8 cellular contexts compared by ENCODE assay signal in the genomic region with DNA sequence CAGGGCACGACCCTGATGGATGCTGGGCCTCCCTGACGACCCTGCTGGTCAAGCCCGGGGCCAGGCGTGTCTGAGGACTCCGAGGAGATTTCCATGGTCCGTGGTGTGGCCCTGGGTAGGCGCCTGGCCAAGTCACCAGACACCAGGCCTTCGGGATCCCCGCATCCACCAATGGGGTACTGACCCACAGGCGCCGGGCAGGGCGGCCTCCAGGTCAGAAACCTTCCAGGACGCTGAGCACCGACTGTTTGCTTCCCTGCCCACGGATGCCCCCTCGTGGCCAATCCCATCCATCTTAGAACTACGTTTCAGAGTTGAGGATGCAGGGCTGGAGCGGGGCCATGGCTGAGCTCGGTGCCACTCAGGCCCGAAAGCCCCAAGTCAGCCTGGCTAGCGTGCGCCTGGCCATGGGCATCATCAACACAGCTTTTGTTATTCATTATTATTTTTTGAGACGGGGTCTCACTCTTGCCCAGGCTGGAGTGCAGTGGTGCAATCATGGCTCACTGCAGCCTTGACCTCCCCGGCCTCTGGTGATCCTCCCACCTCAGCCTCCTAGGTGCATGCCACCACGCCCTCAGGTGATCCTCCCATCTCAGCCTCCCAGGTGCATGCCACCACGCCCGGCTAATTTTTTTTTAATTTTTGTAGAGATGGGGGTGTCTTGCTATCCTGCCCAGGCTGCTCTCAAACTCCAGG. TPM values are rescaled to one million over a fixed set of nuclear protein-coding genes. Genes with fewer than 3 reads are reported as not detected.
DNase-seq lines count a peak whose midpoint lies in the region; ATAC-seq and TF ChIP-seq lines count a peak whose summit lies in the region.

No MANE protein-coding gene starts in this region.

- H3K9ac ChIP-seq in OCI-LY3 (ENCODE audit: low read length) = no peak overlapping the region
- no peak overlapping the region for H3K9ac ChIP-seq in neural progenitor cell

- no peaks in the 10 kb centered on the region for H3K4me1 Mint-ChIP-seq in activated T-helper 17 cell treated with anti-CD3 and anti-CD28 coated beads, Interleukin-2, amount 50 U/mL, for 72 hours
- peaks cover 10% of the 10 kb centered on the region for H3K4me1 Mint-ChIP-seq in neural progenitor cell

- peak; percentile 81 for DNase-seq in CD1c-positive myeloid dendritic cell (ENCODE audit: extremely low spot score)
- DNase-seq in foreskin keratinocyte = no peak
- DNase-seq in neural progenitor cell (ENCODE audit: low spot score) = peak; percentile 85
- DNase-seq in KG1 (lab: John Stamatoyannopoulos, UW) = no peak

- no peaks in the 10 kb centered on the region for H4K20me1 ChIP-seq in OCI-LY3 (ENCODE audit: insufficient read depth, low read length)
- no peaks in the 10 kb centered on the region for H4K20me1 ChIP-seq in neural progenitor cell (ENCODE audit: low read depth)

- no peaks in the 10 kb centered on the region for H3K36me3 Mint-ChIP-seq in activated T-helper 17 cell treated with anti-CD3 and anti-CD28 coated beads, Interleukin-2, amount 50 U/mL, for 72 hours (ENCODE audit: low read depth)
- H3K36me3 Mint-ChIP-seq in neural progenitor cell = no peaks in the 10 kb centered on the region

- H3F3A ChIP-seq in neural progenitor cell (ENCODE audit: low read depth) = no peaks in the 10 kb centered on the region

- TF ChIP-seq CTCF in HEK293 (tag by site-specific recombination; IDR thresholded peaks at IDR 0.05) = peak; percentile 50
- TF ChIP-seq CTCF in OCI-LY3 (IDR thresholded peaks at IDR 0.05; ENCODE audit: low read depth, low read length) = peak; percentile 55
- peak; percentile 77 for TF ChIP-seq CTCF in foreskin keratinocyte (conservative IDR thresholded peaks at IDR 0.05)
- TF ChIP-seq CTCF in neural progenitor cell (IDR thresholded peaks at IDR 0.05) = peak; percentile 73

- CTCF ChIA-PET in HEK293 (lab: Yijun Ruan, JAX) = interaction anchor here (0.6 to 5.8 kb wide), 13 partner anchors 10 to 230 kb away, joined by 3 to 27 read pairs (median 3); no protein-coding TSS in a partner anchor

- H3K4me3 Mint-ChIP-seq in activated T-helper 17 cell treated with anti-CD3 and anti-CD28 coated beads, Interleukin-2, amount 50 U/mL, for 72 hours = no peak overlapping the region
- H3K4me3 Mint-ChIP-seq in neural progenitor cell = no peak overlapping the region

- peaks cover 20% of the 10 kb centered on the region for H3K27me3 ChIP-seq in OCI-LY3 (ENCODE audit: low read depth, low read length)
- H3K27me3 ChIP-seq in foreskin keratinocyte = peaks cover 18% of the 10 kb centered on the region
- H3K27me3 ChIP-seq in neural progenitor cell = peaks cover under 1% of the 10 kb centered on the region

- ATAC-seq in activated T-helper 17 cell treated with anti-CD3 and anti-CD28 coated beads, Interleukin-2, amount 50 U/mL, for 72 hours (replicated peaks) = peak; percentile 74
- ATAC-seq in foreskin keratinocyte = peak; percentile 50

- no peak overlapping the region for H3K4me3 ChIP-seq in HEK293 (ENCODE audit: low read depth, low read length)
- no peak overlapping the region for H3K4me3 ChIP-seq in OCI-LY3 (ENCODE audit: low read length)
- H3K4me3 ChIP-seq in neural progenitor cell = no peak overlapping the region

- no peaks in the 10 kb centered on the region for H3K9me3 Mint-ChIP-seq in activated T-helper 17 cell treated with anti-CD3 and anti-CD28 coated beads, Interleukin-2, amount 50 U/mL, for 72 hours
- H3K9me3 Mint-ChIP-seq in neural progenitor cell = no peaks in the 10 kb centered on the region

- H3K27me3 Mint-ChIP-seq in activated T-helper 17 cell treated with anti-CD3 and anti-CD28 coated beads, Interleukin-2, amount 50 U/mL, for 72 hours = peaks cover 12% of the 10 kb centered on the region
- peaks cover 7% of the 10 kb centered on the region for H3K27me3 Mint-ChIP-seq in neural progenitor cell (ENCODE audit: insufficient read depth, low read depth)

- H3K27ac Mint-ChIP-seq in activated T-helper 17 cell treated with anti-CD3 and anti-CD28 coated beads, Interleukin-2, amount 50 U/mL, for 72 hours = no peak overlapping the region
- no peak overlapping the region for H3K27ac Mint-ChIP-seq in neural progenitor cell

- H3K4me2 ChIP-seq in OCI-LY3 (ENCODE audit: low read length) (no peak overlapping the region), neural progenitor cell (no peak overlapping the region)

- no peaks in the 10 kb centered on the region for H3K4me1 ChIP-seq in HEK293 (ENCODE audit: control insufficient read depth, insufficient read depth, low read length)
- no peaks in the 10 kb centered on the region for H3K4me1 ChIP-seq in OCI-LY3 (ENCODE audit: low read length)
- H3K4me1 ChIP-seq in foreskin keratinocyte = no peaks in the 10 kb centered on the region
- no peaks in the 10 kb centered on the region for H3K4me1 ChIP-seq in neural progenitor cell

- H3K79me2 ChIP-seq in OCI-LY3 (ENCODE audit: low read length) (no peaks in the 10 kb centered on the region), neural progenitor cell (ENCODE audit: low read depth) (no peaks in the 10 kb centered on the region)

- H3K9me3 ChIP-seq in HEK293 (ENCODE audit: control insufficient read depth, insufficient read depth, low read depth, low read length) (no peaks in the 10 kb centered on the region), OCI-LY3 (ENCODE audit: insufficient read depth, low read length) (no peaks in the 10 kb centered on the region), neural progenitor cell (ENCODE audit: low read depth) (no peaks in the 10 kb centered on the region)

- H3K27ac ChIP-seq in HEK293 (ENCODE audit: extremely low read depth, low read depth, low read length) = no peak overlapping the region
- no peak overlapping the region for H3K27ac ChIP-seq in OCI-LY3 (ENCODE audit: low read length)
- no peak overlapping the region for H3K27ac ChIP-seq in foreskin keratinocyte
- H3K27ac ChIP-seq in neural progenitor cell = no peak overlapping the region
- peak overlapping the region; percentile 91 for H3K27ac ChIP-seq in temporal lobe (ENCODE audit: low read depth, low read length)

- H3K36me3 ChIP-seq in HEK293 (ENCODE audit: control insufficient read depth in 2 of 2, insufficient read depth in 1 of 2, low read length in 2 of 2) (no peaks in the 10 kb centered on the region), OCI-LY3 (replicated peaks; ENCODE audit: low read depth, low read length) (no peaks in the 10 kb centered on the region), neural progenitor cell (no peaks in the 10 kb centered on the region)

- H2AFZ ChIP-seq in OCI-LY3 (ENCODE audit: low read depth, low read length) (no peak overlapping the region), neural progenitor cell (replicated peaks) (no peak overlapping the region)

- POLR2A ChIA-PET in HEK293 (lab: Yijun Ruan, JAX) = no interaction called here

TF ChIP-seq in HEK293, 187 proteins besides CTCF, POLR2A, EP300 and RAD21:
- TF ChIP-seq ZNF792 (tag by site-specific recombination; IDR thresholded peaks at IDR 0.05) (peak; percentile 84; the same call in 1 of the 2 replicates), ZNF776 (tag by site-specific recombination; IDR thresholded peaks at IDR 0.05; ENCODE audit: borderline replicate concordance) (peak; percentile 79; the same call in 1 of the 2 replicates), ZNF654 (tag by site-specific recombination; IDR thresholded peaks at IDR 0.05; ENCODE audit: low read depth) (peak; percentile 58), ZNF677 (tag by site-specific recombination; IDR thresholded peaks at IDR 0.05) (no peak), ZFP69B (tag by site-specific recombination; IDR thresholded peaks at IDR 0.05) (no peak)
- TF ChIP-seq, protein P1, sequence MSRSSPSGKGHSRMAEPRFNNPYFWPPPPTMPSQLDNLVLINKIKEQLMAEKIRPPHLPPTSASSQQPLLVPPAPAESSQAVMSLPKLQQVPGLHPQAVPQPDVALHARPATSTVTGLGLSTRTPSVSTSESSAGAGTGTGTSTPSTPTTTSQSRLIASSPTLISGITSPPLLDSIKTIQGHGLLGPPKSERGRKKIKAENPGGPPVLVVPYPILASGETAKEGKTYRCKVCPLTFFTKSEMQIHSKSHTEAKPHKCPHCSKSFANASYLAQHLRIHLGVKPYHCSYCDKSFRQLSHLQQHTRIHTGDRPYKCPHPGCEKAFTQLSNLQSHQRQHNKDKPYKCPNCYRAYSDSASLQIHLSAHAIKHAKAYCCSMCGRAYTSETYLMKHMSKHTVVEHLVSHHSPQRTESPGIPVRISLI (tag by site-specific recombination; IDR thresholded peaks at IDR 0.05) = no peak

RNA-seq across cellular contexts. Expression of a gene that starts 7.1 kb away (rescaled TPM):
- under 1 TPM in 1 of 2 donors, not detected in 1; 0.69 TPM for total RNA-seq in activated T-helper 17 cell treated with anti-CD3 and anti-CD28 coated beads, Interleukin-2, amount 50 U/mL, for 72 hours
- total RNA-seq in foreskin keratinocyte = not detected in 2 replicates
- polyA plus RNA-seq in foreskin keratinocyte = not detected in 2 replicates
- 0.09 TPM in 1 of 2 replicates, not detected in the other for total RNA-seq in neural progenitor cell (ENCODE audit: low replicate concordance)
- total RNA-seq in temporal lobe = 1.5 TPM

RNA-seq across cellular contexts. Expression of a gene that starts 49.2 kb away (rescaled TPM):
- 10 to 100 TPM; 14.3 to 17.9 TPM for total RNA-seq in activated T-helper 17 cell treated with anti-CD3 and anti-CD28 coated beads, Interleukin-2, amount 50 U/mL, for 72 hours
- total RNA-seq in foreskin keratinocyte (28.6 and 33.6 TPM in 2 replicates), neural progenitor cell (ENCODE audit: low replicate concordance) (13.2 and 60.0 TPM in 2 replicates), temporal lobe (68.4 TPM)
- 30.3 and 31.0 TPM in 2 replicates for polyA plus RNA-seq in foreskin keratinocyte

Comparison
In these comparisons a context has a peak if more than half of its experiments do, and no peak if none do; other contexts are left out.
1. DNase-seq: peak in CD1c-positive myeloid dendritic cell (single experiment) and neural progenitor cell (single experiment); none in foreskin keratinocyte (0 of 2) and KG1 (single experiment).
2. Peak in every context shown above with its lines, with median percentiles within 50 percentile points of each other: CTCF ChIP-seq.